1 cellular context compared by ENCODE assay signal in genomic region chr3:50327943-50328691, GRCh38.
TF ChIP-seq lines count a peak whose summit lies in the region.

TSS of gene TUSC2 (minus strand) at chr3:50328223. CDS start at chr3:50328099, 124 bp downstream.

TF ChIP-seq in WTC11, 78 proteins besides CTCF, POLR2A, EP300 and RAD21 (continued from another document):
- no peak for TF ChIP-seq PRDM15 (CRISPR knock-in tag; IDR thresholded peaks at IDR 0.05)
- TF ChIP-seq NFATC4 (CRISPR knock-in tag; IDR thresholded peaks at IDR 0.05): no peak
- no peak for TF ChIP-seq IRF2 (CRISPR knock-in tag; IDR thresholded peaks at IDR 0.05; ENCODE audit: borderline replicate concordance, low read depth)
- no peak for TF ChIP-seq GRHL2 (CRISPR knock-in tag; IDR thresholded peaks at IDR 0.05; ENCODE audit: insufficient replicate concordance, severe bottlenecking)
- no peak for TF ChIP-seq TP53 (CRISPR knock-in tag; IDR thresholded peaks at IDR 0.05)
- no peak for TF ChIP-seq RORB (CRISPR knock-in tag; IDR thresholded peaks at IDR 0.05)
- TF ChIP-seq SOX15 (CRISPR knock-in tag; IDR thresholded peaks at IDR 0.05): no peak
- TF ChIP-seq ZNF317 (CRISPR knock-in tag; IDR thresholded peaks at IDR 0.05; ENCODE audit: borderline replicate concordance, low read depth): no peak
- no peak for TF ChIP-seq ATF1 (CRISPR knock-in tag; IDR thresholded peaks at IDR 0.05)
- no peak for TF ChIP-seq ZNF425 (CRISPR knock-in tag; conservative IDR thresholded peaks at IDR 0.05)
- no peak for TF ChIP-seq AFF4 (CRISPR knock-in tag; IDR thresholded peaks at IDR 0.05; ENCODE audit: borderline replicate concordance)
- TF ChIP-seq RELA (CRISPR knock-in tag; IDR thresholded peaks at IDR 0.05; ENCODE audit: borderline replicate concordance): no peak
- TF ChIP-seq FOXP4 (CRISPR knock-in tag; IDR thresholded peaks at IDR 0.05): 0 out of 2 replicates have a peak, but pooled peaks have one; percentile 21
- TF ChIP-seq ZNF396 (CRISPR knock-in tag; IDR thresholded peaks at IDR 0.05; ENCODE audit: borderline replicate concordance): no peak
- TF ChIP-seq NR3C1 (CRISPR knock-in tag; conservative IDR thresholded peaks at IDR 0.05; ENCODE audit: low read depth): 0 out of 2 replicates have a peak, but pooled peaks have one; percentile 81
- TF ChIP-seq IRF1 (CRISPR knock-in tag; IDR thresholded peaks at IDR 0.05): no peak
- no peak for TF ChIP-seq ZNF512 (CRISPR knock-in tag; IDR thresholded peaks at IDR 0.05; ENCODE audit: borderline replicate concordance)
- no peak for TF ChIP-seq TCF7 (CRISPR knock-in tag; IDR thresholded peaks at IDR 0.05; ENCODE audit: low read depth)
- TF ChIP-seq ZNF281 (CRISPR knock-in tag; IDR thresholded peaks at IDR 0.05): no peak
- TF ChIP-seq NR2C2 (CRISPR knock-in tag; IDR thresholded peaks at IDR 0.05): no peak
- no peak for TF ChIP-seq PRRX2 (CRISPR knock-in tag; IDR thresholded peaks at IDR 0.05)
- TF ChIP-seq MXD4 (CRISPR knock-in tag; IDR thresholded peaks at IDR 0.05; ENCODE audit: borderline replicate concordance): no peak
- TF ChIP-seq TEAD1 (CRISPR knock-in tag; IDR thresholded peaks at IDR 0.05): no peak
- TF ChIP-seq NFYB (CRISPR knock-in tag; conservative IDR thresholded peaks at IDR 0.05; ENCODE audit: low read depth): peak; percentile 97
- no peak for TF ChIP-seq HMGA2 (CRISPR knock-in tag; IDR thresholded peaks at IDR 0.05)
- TF ChIP-seq JAZF1 (CRISPR knock-in tag; IDR thresholded peaks at IDR 0.05): no peak
- no peak for TF ChIP-seq ZNF423 (CRISPR knock-in tag; IDR thresholded peaks at IDR 0.05)
- no peak for TF ChIP-seq ESRRA (CRISPR knock-in tag; IDR thresholded peaks at IDR 0.05; ENCODE audit: borderline replicate concordance)
- TF ChIP-seq ATF3 (CRISPR knock-in tag; conservative IDR thresholded peaks at IDR 0.05): no peak
- TF ChIP-seq FOXJ3 (CRISPR knock-in tag; IDR thresholded peaks at IDR 0.05; ENCODE audit: borderline replicate concordance): no peak
